ENCODE assay signal across 8 cellular contexts in genomic region chr13:69324109-69324886, GRCh38.
DNase-seq lines count a peak whose midpoint lies in the region; ATAC-seq and TF ChIP-seq lines count a peak whose summit lies in the region.
"Had no signal": no experiment of that assay in that cellular context is flagged by ENCODE, and none has a peak within 500 bp of the region (broad histone marks: within the 10 kb centered on the region; RNA-seq: fewer than 3 reads in every experiment).

No MANE protein-coding gene starts in this region.

- H3K4me3 ChIP-seq in colonic mucosa (no peak overlapping the region), brain microvascular endothelial cell (ENCODE audit: low read depth, low read length) (no peak overlapping the region)

- H3K36me3 ChIP-seq in colonic mucosa (no peaks in the 10 kb centered on the region), brain microvascular endothelial cell (replicated peaks) (no peaks in the 10 kb centered on the region)

- H3K4me1 ChIP-seq in colonic mucosa = no peaks in the 10 kb centered on the region

- intact Hi-C loops in colonic mucosa (cut with DNase I) = loop anchor here (10.0 kb wide), 1 partner anchor 1589 kb away; no protein-coding TSS in a partner anchor

- H3K9ac ChIP-seq in colonic mucosa (ENCODE audit: low read depth in 2 of 2, low read length in 2 of 2) = no peak overlapping the region

- no peak overlapping the region for H3K27ac ChIP-seq in colonic mucosa
- H3K27ac ChIP-seq in brain microvascular endothelial cell = no peak overlapping the region

- H3K27me3 ChIP-seq in colonic mucosa (no peaks in the 10 kb centered on the region), brain microvascular endothelial cell (replicated peaks) (no peaks in the 10 kb centered on the region)

- ATAC-seq in HG03045 (IDR thresholded peaks at IDR 0.05; ENCODE audit: unreplicated experiment) = no peak

- TF ChIP-seq CTCF in colonic mucosa (IDR thresholded peaks at IDR 0.05) (no peak), brain microvascular endothelial cell (IDR thresholded peaks at IDR 0.05; ENCODE audit: low read depth, low read length, missing control alignments) (no peak)

- in situ Hi-C loops in brain microvascular endothelial cell (cut with HindIII; ENCODE audit: low pct_ligation_motif_present, low sequenced_read_pairs) = no loop called here

- DNase-seq in HT-29 (ENCODE audit: low spot score) (peak; percentile 54), NCI-H2227 treated with DMSO at 0.1 percent for 48 hours (lab: John Stamatoyannopoulos, UW) (peak; percentile 46), astrocyte of the hippocampus (ENCODE audit: low read depth, low spot score) (peak; percentile 36), pons (ENCODE audit: low spot score) (peak; percentile 28), colonic mucosa (no peak), brain microvascular endothelial cell (no peak)
- DNase-seq: activated CD4-positive, alpha-beta T cell treated with anti-CD3 and anti-CD28 coated beads, Interleukin-2, amount 10 ng/mL, durations not matched to agents 7 days and 5 days had no signal

- H3K9me3 ChIP-seq in colonic mucosa = no peaks in the 10 kb centered on the region

Comparison
In these comparisons a context has a peak if more than half of its experiments do, and no peak if none do; other contexts are left out.
1. DNase-seq: peak in HT-29 (single experiment), NCI-H2227 treated with DMSO at 0.1 percent for 48 hours (single experiment), astrocyte of the hippocampus (single experiment) and pons (single experiment); none in colonic mucosa (single experiment) and brain microvascular endothelial cell (single experiment).